Comparison of ENCODE assay signal across 8 cellular contexts in genomic region chr11:73478737-73479347, GRCh38.
DNase-seq lines count a peak whose midpoint lies in the region; ATAC-seq, FAIRE-seq and TF ChIP-seq lines count a peak whose summit lies in the region.

No MANE protein-coding gene starts in this region.

- ATAC-seq in GM12878 (peak; percentile 68), lung (ENCODE audit: insufficient read depth, low FRiP score) (no peak), HG02981 (IDR thresholded peaks at IDR 0.05; ENCODE audit: unreplicated experiment) (no peak)

- in situ Hi-C loops in GM12878 (cut with MboI): no loop called here

- H3K27ac ChIP-seq in GM12878 (ENCODE audit: control insufficient read depth, insufficient read depth): no peak overlapping the region
- H3K27ac ChIP-seq in lung (ENCODE audit: low read depth in 1 of 2, low read length in 1 of 2): no peak overlapping the region

- intact Hi-C loops in GM12878 (cut with micrococcal nuclease; ENCODE audit: unreplicated experiment): loop anchor here (2.0 to 5.0 kb wide), 2 partner anchors 138 to 182 kb away; no protein-coding TSS in a partner anchor

- SMC1A ChIA-PET in GM12878 (lab: Charles Lee; ENCODE audit: uncharacterized antibody, unreplicated experiment): interaction anchor here (0.6 to 4.1 kb wide), 42 partner anchors 8 to 452 kb away, joined by 3 to 43 read pairs (median 4); no protein-coding TSS in a partner anchor

- 94% methylated on average over 1 of the region's 1 CpG for WGBS in GM12878 (ENCODE audit: insufficient coverage, insufficient replicate concordance, low lambda C conversion rate, missing lambda C conversion rate)
- 54 to 66% methylated on average over 1 of the region's 1 CpG for WGBS in lung, 2 donors

- no peaks in the 10 kb centered on the region for H4K20me1 ChIP-seq in GM12878 (ENCODE audit: control insufficient read depth, insufficient read depth)

- no peaks in the 10 kb centered on the region; the same call in 2 of the 3 replicates for H3K9me3 ChIP-seq in GM12878 (replicated peaks; ENCODE audit: control insufficient read depth, insufficient read depth, low read length)
- no peaks in the 10 kb centered on the region for H3K9me3 ChIP-seq in lung (ENCODE audit: control insufficient read depth in 2 of 2, insufficient read depth in 1 of 2, low read length in 1 of 2)

- POLR2A ChIA-PET in GM12878 (lab: Charles Lee): interaction anchor here (0.6 to 1.0 kb wide), 3 partner anchors 18 to 50 kb away, joined by 3 to 4 read pairs (median 3); no protein-coding TSS in a partner anchor

- TF ChIP-seq POLR2A in GM12878 (IDR thresholded peaks at IDR 0.05; ENCODE audit: low read depth, low read length): no peak

- H3K36me3 ChIP-seq in GM12878 (ENCODE audit: control insufficient read depth in 2 of 2, insufficient read depth in 2 of 2, low read length in 1 of 2) (no peaks in the 10 kb centered on the region), lung (ENCODE audit: control insufficient read depth in 2 of 2, insufficient read depth in 2 of 2, low read length in 2 of 2) (no peaks in the 10 kb centered on the region)

- H3K4me3 ChIP-seq in GM12878 (no peak overlapping the region), lung (no peak overlapping the region)

- no peaks in the 10 kb centered on the region for H3K4me1 ChIP-seq in GM12878 (ENCODE audit: control insufficient read depth, insufficient read depth, low read length)
- H3K4me1 ChIP-seq in lung (ENCODE audit: control insufficient read depth in 2 of 2, insufficient read depth in 2 of 2, low read length in 2 of 2): peaks cover 0 to 7% of the 10 kb centered on the region in 2 donors

- CTCF ChIA-PET in GM12878 (lab: Yijun Ruan, JAX): interaction anchor here (0.6 to 3.9 kb wide), 71 partner anchors 9 to 1035 kb away, joined by 3 to 68 read pairs (median 5); partner anchors contain the start of genes FAM168A and PLEKHB1

- DNase-seq in ELR (ENCODE audit: low read depth) (peak; percentile 66), M059J (ENCODE audit: low read depth) (peak; percentile 48), GM12878 (ENCODE audit: low read depth, low spot score) (no peak), lung (ENCODE audit: low spot score) (no peak), NCI-H187 treated with DMSO at 0.1 percent for 48 hours (lab: John Stamatoyannopoulos, UW) (no peak), KG1 (lab: John Stamatoyannopoulos, UW) (no peak)
- no peak for DNase-seq in activated CD4-positive, alpha-beta T cell treated with anti-CD3 and anti-CD28 coated beads, Interleukin-2, amount 50 U/mL, for 4 hours

- FAIRE-seq in GM12878 (lab: Jason Lieb, UNC): peak; percentile 44

- no peaks in the 10 kb centered on the region for H3K79me2 ChIP-seq in GM12878 (ENCODE audit: control insufficient read depth, insufficient read depth, low read length)

- TF ChIP-seq RAD21 in GM12878 (IDR thresholded peaks at IDR 0.05; ENCODE audit: insufficient read depth, low read depth, low read length): 0 out of 2 replicates have a peak, but pooled peaks have one; percentile 18

- BruUV-seq in GM12878 (replicated peaks; lab: Mats Ljungman, UMichigan): no TSS peak

- TF ChIP-seq CTCF in GM12878 (IDR thresholded peaks at IDR 0.05 in 2 of 3, conservative IDR thresholded peaks at IDR 0.05 in 1 of 3; ENCODE audit: control insufficient read depth in 2 of 3, extremely low read depth in 1 of 3, insufficient read depth in 1 of 3, low read depth in 3 of 3, low read length in 3 of 3) (peak; percentile 52 to 76 (median 67)), lung (IDR thresholded peaks at IDR 0.05; ENCODE audit: control extremely low read depth, extremely low read depth) (peak; percentile 7)

- no peak for TF ChIP-seq EP300 in GM12878 (IDR thresholded peaks at IDR 0.05; ENCODE audit: borderline replicate concordance in 1 of 2, control insufficient read depth in 1 of 2, low read depth in 2 of 2, low read length in 2 of 2)

- no peak overlapping the region for H3K4me2 ChIP-seq in GM12878 (ENCODE audit: control insufficient read depth, insufficient read depth)

- H3K27me3 ChIP-seq in GM12878 (replicated peaks in 1 of 2; ENCODE audit: control insufficient read depth in 2 of 2, insufficient read depth in 2 of 2, low read length in 1 of 2) (no peaks in the 10 kb centered on the region), lung (ENCODE audit: control insufficient read depth, insufficient read depth) (no peaks in the 10 kb centered on the region)

- no peak overlapping the region for H2AFZ ChIP-seq in GM12878 (ENCODE audit: control insufficient read depth, low read depth, low read length)

- no peak overlapping the region for H3K9ac ChIP-seq in GM12878 (ENCODE audit: control insufficient read depth, insufficient read depth, low read length)

- RAD21 ChIA-PET in GM12878 (lab: Charles Lee; ENCODE audit: unreplicated experiment): interaction anchor here (1.0 to 3.2 kb wide), 17 partner anchors 10 to 182 kb away, joined by 3 to 25 read pairs (median 4); no protein-coding TSS in a partner anchor

TF ChIP-seq in GM12878, 131 proteins besides CTCF, POLR2A, EP300 and RAD21:
- 0 out of 2 replicates have a peak, but pooled peaks have one; percentile 21 for TF ChIP-seq IKZF1 (conservative IDR thresholded peaks at IDR 0.05)
- TF ChIP-seq BCL3 (IDR thresholded peaks at IDR 0.05; ENCODE audit: borderline replicate concordance, insufficient read depth, low read depth, low read length, poor library complexity, severe bottlenecking): no peak
- peak; percentile 56; the same call in 1 of the 2 replicates for TF ChIP-seq SMC3 (IDR thresholded peaks at IDR 0.05; ENCODE audit: borderline replicate concordance, low read length)

Comparison
In these comparisons a context has a peak if more than half of its experiments do, and no peak if none do; other contexts are left out.
1. DNase-seq: peak in ELR (single experiment) and M059J (single experiment); none in GM12878 (single experiment), lung (single experiment), activated CD4-positive, alpha-beta T cell treated with anti-CD3 and anti-CD28 coated beads, Interleukin-2, amount 50 U/mL, for 4 hours (0 of 2), NCI-H187 treated with DMSO at 0.1 percent for 48 hours (single experiment) and KG1 (single experiment).